8 cellular contexts compared by ENCODE assay signal in genomic region chr2:218400167-218400929, GRCh38. TPM values are rescaled to one million over a fixed set of nuclear protein-coding genes. Genes with fewer than 3 reads are reported as not detected.
DNase-seq lines count a peak whose midpoint lies in the region; ATAC-seq, FAIRE-seq and TF ChIP-seq lines count a peak whose summit lies in the region.

No MANE protein-coding gene starts in this region.

- no peaks in the 10 kb centered on the region for H3K27me3 Mint-ChIP-seq in activated naive CD8-positive, alpha-beta T cell

- H2AFZ ChIP-seq in MM.1S (ENCODE audit: low read length) = peak overlapping the region; percentile 56; the same call in 1 of the 2 replicates

- H3K36me3 ChIP-seq in MM.1S (replicated peaks; ENCODE audit: insufficient read depth, low read length) (no peaks in the 10 kb centered on the region), prostate gland (peaks cover 7 to 24% of the 10 kb centered on the region in 2 donors)

- H3K27ac Mint-ChIP-seq in activated naive CD8-positive, alpha-beta T cell = peak overlapping the region; percentile 79

- peak in 1 of 2 donors; percentile 0 for ATAC-seq in left cardiac atrium
- ATAC-seq in GM19395 (IDR thresholded peaks at IDR 0.05; ENCODE audit: unreplicated experiment) = no peak

- H4K20me1 ChIP-seq in MM.1S (ENCODE audit: insufficient read depth, low read length) = no peaks in the 10 kb centered on the region

- intact Hi-C loops in left cardiac atrium (cut with DNase I) = no loop called here
- intact Hi-C loops in prostate gland (cut with DNase I) = no loop called here

- H3K4me1 ChIP-seq in MM.1S (ENCODE audit: low read length) (peaks cover 24% of the 10 kb centered on the region), prostate gland (replicated peaks) (peaks cover 20% of the 10 kb centered on the region)

- peak overlapping the region; percentile 88 for H3K4me3 Mint-ChIP-seq in activated naive CD8-positive, alpha-beta T cell

- TF ChIP-seq CTCF in MM.1S (IDR thresholded peaks at IDR 0.05; ENCODE audit: low read length) (no peak), prostate gland (IDR thresholded peaks at IDR 0.05) (no peak)

- FAIRE-seq in HTR-8/SVneo (lab: Jason Lieb, UNC) (no peak), RCC 7860 (lab: Jason Lieb, UNC) (no peak)

- H3K36me3 Mint-ChIP-seq in activated naive CD8-positive, alpha-beta T cell = no peaks in the 10 kb centered on the region

- peak overlapping the region; percentile 80 for H3K4me3 ChIP-seq in MM.1S (ENCODE audit: low read length)
- H3K4me3 ChIP-seq in prostate gland = peak overlapping the region; percentile 99 to 100

- peaks cover 2% of the 10 kb centered on the region; the same call in 1 of the 2 replicates for H3F3A ChIP-seq in MM.1S (ENCODE audit: insufficient read depth, low read length)

- under 1% methylated on average over 57 of the region's 63 CpGs for WGBS in prostate gland

- H3K9me3 ChIP-seq in MM.1S (replicated peaks; ENCODE audit: insufficient read depth, low read length) = no peaks in the 10 kb centered on the region
- no peaks in the 10 kb centered on the region for H3K9me3 ChIP-seq in prostate gland

- peaks cover 28% of the 10 kb centered on the region for H3K79me2 ChIP-seq in MM.1S (ENCODE audit: low read length)

- no peaks in the 10 kb centered on the region for H3K9me3 Mint-ChIP-seq in activated naive CD8-positive, alpha-beta T cell (ENCODE audit: low read depth)

- peak; percentile 50 for DNase-seq in ELF-1 (ENCODE audit: low read depth, low spot score)
- peak; percentile 19 for DNase-seq in MM.1S
- DNase-seq in left cardiac atrium = peak; percentile 60
- DNase-seq in prostate gland (ENCODE audit: low spot score) = no peak
- DNase-seq in HTR-8/SVneo (ENCODE audit: insufficient read length, low spot score) = no peak
- no peak for DNase-seq in RCC 7860 (ENCODE audit: low spot score)

- no peaks in the 10 kb centered on the region for H3K9me2 ChIP-seq in MM.1S (replicated peaks; ENCODE audit: insufficient read depth, low read length)

- H3K9ac ChIP-seq in MM.1S (ENCODE audit: low read length) = peak overlapping the region; percentile 89

- peaks cover 24% of the 10 kb centered on the region for H3K27me3 ChIP-seq in MM.1S (replicated peaks; ENCODE audit: insufficient read depth, low read length)
- H3K27me3 ChIP-seq in prostate gland (replicated peaks; ENCODE audit: insufficient read depth) = no peaks in the 10 kb centered on the region

- H3K27ac ChIP-seq in MM.1S (ENCODE audit: low read length) (peak overlapping the region; percentile 52; the same call in 1 of the 2 replicates), prostate gland (peak overlapping the region; percentile 99 to 100)

- no peak for TF ChIP-seq POLR2A in prostate gland (IDR thresholded peaks at IDR 0.05)

- H3K4me2 ChIP-seq in MM.1S (ENCODE audit: low read depth, low read length) = peak overlapping the region; percentile 77; the same call in 1 of the 2 replicates

- peaks cover 46% of the 10 kb centered on the region for H3K4me1 Mint-ChIP-seq in activated naive CD8-positive, alpha-beta T cell (ENCODE audit: low read depth)

RNA-seq across cellular contexts. Expression of gene CTDSP1, which starts 0.7 kb away (rescaled TPM):
- total RNA-seq in left cardiac atrium = 100 to 1,000 TPM; 101 to 106 TPM
- total RNA-seq in prostate gland = 100 to 1,000 TPM; 145 to 180 TPM

RNA-seq across cellular contexts. Expression of gene SLC11A1, which starts 18.3 kb away (rescaled TPM):
- total RNA-seq in left cardiac atrium (10 to 100 TPM in 1 of 2 donors, 1 to 10 TPM in 1; 8.5 to 16.1 TPM), prostate gland (10 to 100 TPM; 10.8 to 11.4 TPM)

RNA-seq across cellular contexts. Expression of gene VIL1, which starts 18.6 kb away (rescaled TPM):
- total RNA-seq in left cardiac atrium (not detected), prostate gland (under 1 TPM in 1 of 2 donors, not detected in 1; 0.09 TPM)

RNA-seq across cellular contexts. Expression of gene CATIP, which starts 43.7 kb away (rescaled TPM):
- total RNA-seq in left cardiac atrium (not detected), prostate gland (1 to 10 TPM in 1 of 2 donors, not detected in 1; 2.0 TPM)

Comparison
In these comparisons a context has a peak if more than half of its experiments do, and no peak if none do; other contexts are left out.
1. DNase-seq: peak in ELF-1 (single experiment), MM.1S (single experiment) and left cardiac atrium (single experiment); none in prostate gland (single experiment), HTR-8/SVneo (single experiment) and RCC 7860 (single experiment).